In the genomic region with DNA sequence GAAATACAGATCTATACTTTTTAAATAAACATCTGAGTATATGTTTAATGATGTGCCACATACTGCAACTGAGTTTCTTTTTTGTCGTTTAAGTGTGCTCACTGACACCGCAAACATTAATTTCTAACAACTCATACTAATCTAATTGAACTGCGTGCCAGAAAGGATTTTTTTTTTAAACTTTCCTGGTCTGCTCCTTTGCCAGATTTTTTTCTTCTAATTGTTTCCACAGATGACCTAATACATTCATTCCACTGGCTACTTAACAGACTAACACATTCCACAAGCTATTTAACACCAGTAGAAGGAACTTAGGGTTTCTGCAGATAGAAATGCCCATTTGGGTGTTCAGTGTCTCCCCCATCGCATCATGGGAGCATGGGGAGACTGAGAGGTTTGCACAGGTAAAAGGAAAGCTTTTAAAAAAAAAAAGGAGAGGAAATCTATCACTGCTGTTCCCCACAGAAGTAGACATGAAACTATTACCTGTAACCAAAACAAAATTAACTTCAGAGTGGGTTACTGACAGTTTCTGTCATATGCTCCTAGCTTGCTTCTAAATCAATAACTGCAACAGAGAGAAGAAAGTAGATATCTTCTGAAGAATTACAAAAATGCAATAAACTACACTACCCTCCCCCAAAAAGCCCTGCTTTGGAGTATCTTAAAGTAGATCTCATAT, we compare ENCODE assay signal across 10 cellular contexts. TPM values are rescaled to one million over a fixed set of nuclear protein-coding genes. Genes with fewer than 3 reads are reported as not detected.
DNase-seq lines count a peak whose midpoint lies in the region; ATAC-seq and TF ChIP-seq lines count a peak whose summit lies in the region.
"Had no signal": no experiment of that assay in that cellular context is flagged by ENCODE, and none has a peak within 500 bp of the region (broad histone marks: within the 10 kb centered on the region; RNA-seq: fewer than 3 reads in every experiment).

No MANE protein-coding gene starts in this region.

- H3K27ac ChIP-seq in spleen (peak overlapping the region in 5 of 8 donors; percentile 49 to 72 (median 66)), testis (no peak overlapping the region), SJCRH30 (no peak overlapping the region)
- H3K27ac ChIP-seq: PC-9 had no signal

- peaks cover 31% of the 10 kb centered on the region for H3K4me1 Mint-ChIP-seq in activated CD8-positive, alpha-beta memory T cell treated with anti-CD3 and anti-CD28 coated beads, Interleukin-2, amount 10 ng/mL, durations not matched to agents 7 days and 5 days
- H3K4me1 Mint-ChIP-seq in activated naive CD8-positive, alpha-beta T cell treated with anti-CD3 and anti-CD28 coated beads, Interleukin-2, amount 50 U/mL, for 24 hours: peaks cover 39% of the 10 kb centered on the region

- TF ChIP-seq POLR2A in spleen (IDR thresholded peaks at IDR 0.05) (no peak), testis (IDR thresholded peaks at IDR 0.05) (no peak)

- H3K9me3 ChIP-seq in spleen (no peaks in the 10 kb centered on the region), testis (no peaks in the 10 kb centered on the region), SJCRH30 (replicated peaks) (no peaks in the 10 kb centered on the region)

- peaks cover 3 to 70% (median 22%) of the 10 kb centered on the region in 6 donors for H3K4me1 ChIP-seq in spleen
- H3K4me1 ChIP-seq in testis: no peaks in the 10 kb centered on the region
- H3K4me1 ChIP-seq in SJCRH30: peaks cover 30% of the 10 kb centered on the region

- H3K36me3 ChIP-seq in spleen: no peaks in the 10 kb centered on the region
- H3K36me3 ChIP-seq in testis (ENCODE audit: low read depth, missing control alignments): no peaks in the 10 kb centered on the region
- no peaks in the 10 kb centered on the region for H3K36me3 ChIP-seq in SJCRH30

- CTCF ChIA-PET in activated CD8-positive, alpha-beta memory T cell treated with anti-CD3 and anti-CD28 coated beads, Interleukin-2, amount 10 ng/mL, durations not matched to agents 7 days and 5 days (lab: Charles Lee): interaction anchor here (0.8 to 0.9 kb wide), 2 partner anchors 10 to 125 kb away, joined by 4 read pairs; no protein-coding TSS in a partner anchor

- no peaks in the 10 kb centered on the region for H3K27me3 ChIP-seq in spleen (replicated peaks in 1 of 7)
- H3K27me3 ChIP-seq in testis: no peaks in the 10 kb centered on the region
- no peaks in the 10 kb centered on the region for H3K27me3 ChIP-seq in SJCRH30

- peaks cover 9% of the 10 kb centered on the region for H3K36me3 Mint-ChIP-seq in activated CD8-positive, alpha-beta memory T cell treated with anti-CD3 and anti-CD28 coated beads, Interleukin-2, amount 10 ng/mL, durations not matched to agents 7 days and 5 days
- peaks cover 11% of the 10 kb centered on the region for H3K36me3 Mint-ChIP-seq in activated naive CD8-positive, alpha-beta T cell treated with anti-CD3 and anti-CD28 coated beads, Interleukin-2, amount 50 U/mL, for 24 hours (ENCODE audit: low read depth)

- peak overlapping the region; percentile 84 for H3K27ac Mint-ChIP-seq in activated CD8-positive, alpha-beta memory T cell treated with anti-CD3 and anti-CD28 coated beads, Interleukin-2, amount 10 ng/mL, durations not matched to agents 7 days and 5 days
- H3K27ac Mint-ChIP-seq in activated naive CD8-positive, alpha-beta T cell treated with anti-CD3 and anti-CD28 coated beads, Interleukin-2, amount 50 U/mL, for 24 hours: peak overlapping the region; percentile 91

- H3K4me3 ChIP-seq in spleen: no peak overlapping the region
- no peak overlapping the region for H3K4me3 ChIP-seq in testis
- no peak overlapping the region for H3K4me3 ChIP-seq in SJCRH30
- H3K4me3 ChIP-seq: K562, PC-9 had no signal

- H3K27me3 Mint-ChIP-seq in activated CD8-positive, alpha-beta memory T cell treated with anti-CD3 and anti-CD28 coated beads, Interleukin-2, amount 10 ng/mL, durations not matched to agents 7 days and 5 days: no peaks in the 10 kb centered on the region
- no peaks in the 10 kb centered on the region for H3K27me3 Mint-ChIP-seq in activated naive CD8-positive, alpha-beta T cell treated with anti-CD3 and anti-CD28 coated beads, Interleukin-2, amount 50 U/mL, for 24 hours

- peak overlapping the region; percentile 35 for H3K4me3 Mint-ChIP-seq in activated CD8-positive, alpha-beta memory T cell treated with anti-CD3 and anti-CD28 coated beads, Interleukin-2, amount 10 ng/mL, durations not matched to agents 7 days and 5 days
- H3K4me3 Mint-ChIP-seq in activated naive CD8-positive, alpha-beta T cell treated with anti-CD3 and anti-CD28 coated beads, Interleukin-2, amount 50 U/mL, for 24 hours: peak overlapping the region; percentile 64

- WGBS in spleen, 5 donors: 60 to 77% (median 68%) methylated on average over 4 of the region's 4 CpGs
- 41 to 42% methylated on average over 4 of the region's 4 CpGs for WGBS in testis, 2 donors

- intact Hi-C loops in spleen (cut with DNase I; ENCODE audit: low total_unique reads) (no loop called here), testis (cut with DNase I; ENCODE audit: low total_unique reads) (no loop called here), left colon (cut with DNase I, micrococcal nuclease) (no loop called here)

- DNase-seq in activated CD8-positive, alpha-beta memory T cell treated with anti-CD3 and anti-CD28 coated beads, Interleukin-2, amount 10 ng/mL, durations not matched to agents 7 days and 5 days: no peak
- no peak for DNase-seq in activated CD8-positive, alpha-beta memory T cell treated with anti-CD3 and anti-CD28 coated beads for 24 hours
- no peak for DNase-seq in activated naive CD8-positive, alpha-beta T cell treated with anti-CD3 and anti-CD28 coated beads, Interleukin-2, amount 50 U/mL, for 24 hours
- DNase-seq in spleen: no peak
- DNase-seq in testis: no peak
- no peak for DNase-seq in left colon
- no peak for DNase-seq in SJCRH30
- DNase-seq: PC-9 had no signal

- ATAC-seq in activated CD8-positive, alpha-beta memory T cell treated with anti-CD3 and anti-CD28 coated beads, Interleukin-2, amount 10 ng/mL, durations not matched to agents 7 days and 5 days: no peak
- ATAC-seq in HG03066 (IDR thresholded peaks at IDR 0.05; ENCODE audit: low read depth, unreplicated experiment): peak; percentile 34
- no peak for ATAC-seq in activated naive CD8-positive, alpha-beta T cell treated with anti-CD3 and anti-CD28 coated beads, Interleukin-2, amount 50 U/mL, for 24 hours
- ATAC-seq in left colon: no peak
- ATAC-seq: K562 had no signal

- no peaks in the 10 kb centered on the region for H3K9me3 Mint-ChIP-seq in activated CD8-positive, alpha-beta memory T cell treated with anti-CD3 and anti-CD28 coated beads, Interleukin-2, amount 10 ng/mL, durations not matched to agents 7 days and 5 days (ENCODE audit: low read depth)
- no peaks in the 10 kb centered on the region for H3K9me3 Mint-ChIP-seq in activated naive CD8-positive, alpha-beta T cell treated with anti-CD3 and anti-CD28 coated beads, Interleukin-2, amount 50 U/mL, for 24 hours

- TF ChIP-seq CTCF in spleen (IDR thresholded peaks at IDR 0.05 in 8 of 11, conservative IDR thresholded peaks at IDR 0.05 in 3 of 11) (no peak), testis (IDR thresholded peaks at IDR 0.05) (no peak)

RNA-seq across cellular contexts. Expression of a gene that starts 31.6 kb away (rescaled TPM):
- total RNA-seq in activated CD8-positive, alpha-beta memory T cell treated with anti-CD3 and anti-CD28 coated beads, Interleukin-2, amount 10 ng/mL, durations not matched to agents 7 days and 5 days: 100 to 1,000 TPM in 1 of 2 experiments, 10 to 100 TPM in 1; 99.7 to 119 TPM
- total RNA-seq in spleen (10 to 100 TPM; 39.2 to 74.6 (median 56.4) TPM), testis (1 to 10 TPM; 6.8 to 8.9 TPM), left colon (10 to 100 TPM; 54.6 to 95.7 TPM)
- polyA plus RNA-seq in spleen (10 to 100 TPM; 26.3 to 30.0 (median 28.0) TPM), testis (ENCODE audit: insufficient read depth, low read depth, low replicate concordance) (13.0 TPM)
- total RNA-seq in SJCRH30 (2014; rRNA removed; shearing (Covaris generic)): 64.2 and 66.1 TPM in 2 replicates

Comparison
In these comparisons a context has a peak if more than half of its experiments do, and no peak if none do; other contexts are left out.
1. H3K27ac ChIP-seq: peak in spleen (5 of 8); none in testis (0 of 2) and SJCRH30 (single experiment).